ENCODE assay signal across 1 cellular context in genomic region chr16:11801481-11802021, GRCh38.
TF ChIP-seq lines count a peak whose summit lies in the region.

No MANE protein-coding gene starts in this region.

TF ChIP-seq in HepG2, 621 proteins besides CTCF, POLR2A, EP300 and RAD21 (continues in another document):
- TF ChIP-seq PRDM15 (CRISPR knock-in tag; IDR thresholded peaks at IDR 0.05) = no peak
- no peak for TF ChIP-seq SALL2 (CRISPR knock-in tag; IDR thresholded peaks at IDR 0.05)
- TF ChIP-seq NONO (IDR thresholded peaks at IDR 0.05) = no peak
- peak; percentile 57; the same call in 1 of the 2 replicates for TF ChIP-seq NONO (CRISPR knock-in tag; conservative IDR thresholded peaks at IDR 0.05)
- peak; percentile 14; the same call in 1 of the 2 replicates for TF ChIP-seq REPIN1 (CRISPR knock-in tag; IDR thresholded peaks at IDR 0.05; ENCODE audit: borderline replicate concordance, low read depth)
- TF ChIP-seq HNF1B (CRISPR knock-in tag; IDR thresholded peaks at IDR 0.05) = peak; percentile 24; the same call in 1 of the 2 replicates
- no peak for TF ChIP-seq RARG (CRISPR knock-in tag; IDR thresholded peaks at IDR 0.05; ENCODE audit: low read depth)
- no peak for TF ChIP-seq ZNF326 (CRISPR knock-in tag; IDR thresholded peaks at IDR 0.05; ENCODE audit: borderline replicate concordance)
- 0 out of 2 replicates have a peak, but pooled peaks have one; percentile 19 for TF ChIP-seq SALL1 (CRISPR knock-in tag; IDR thresholded peaks at IDR 0.05)
- TF ChIP-seq AKNA (CRISPR knock-in tag; IDR thresholded peaks at IDR 0.05; ENCODE audit: borderline replicate concordance) = no peak
- no peak for TF ChIP-seq NR0B2 (CRISPR knock-in tag; IDR thresholded peaks at IDR 0.05)
- TF ChIP-seq TERF1 (CRISPR knock-in tag; IDR thresholded peaks at IDR 0.05) = no peak
- no peak for TF ChIP-seq ZFYVE20 (CRISPR knock-in tag; IDR thresholded peaks at IDR 0.05; ENCODE audit: borderline replicate concordance, low read depth)
- TF ChIP-seq SRF (IDR thresholded peaks at IDR 0.05; ENCODE audit: low read depth, low read length) = no peak
- TF ChIP-seq BCLAF1 (IDR thresholded peaks at IDR 0.05) = no peak
- TF ChIP-seq RFXANK (CRISPR knock-in tag; IDR thresholded peaks at IDR 0.05) = no peak
- 0 out of 2 replicates have a peak, but pooled peaks have one; percentile 24 for TF ChIP-seq SAP130 (CRISPR knock-in tag; IDR thresholded peaks at IDR 0.05; ENCODE audit: low read depth)
- peak; percentile 84 for TF ChIP-seq ZC3H13 (CRISPR knock-in tag; IDR thresholded peaks at IDR 0.05)
- TF ChIP-seq ZNF446 (CRISPR knock-in tag; IDR thresholded peaks at IDR 0.05) = no peak
- TF ChIP-seq HNRNPUL1 (IDR thresholded peaks at IDR 0.05; ENCODE audit: low read depth, low read length) = no peak
- TF ChIP-seq CEBPB (IDR thresholded peaks at IDR 0.05; ENCODE audit: borderline replicate concordance, low read depth, low read length) = no peak
- no peak for TF ChIP-seq ZNF460 (CRISPR knock-in tag; IDR thresholded peaks at IDR 0.05; ENCODE audit: borderline replicate concordance)
- TF ChIP-seq MTERF4 (CRISPR knock-in tag; IDR thresholded peaks at IDR 0.05) = 0 out of 2 replicates have a peak, but pooled peaks have one; percentile 23
- TF ChIP-seq ZSCAN29 (CRISPR knock-in tag; conservative IDR thresholded peaks at IDR 0.05) = no peak
- no peak for TF ChIP-seq YY1 (IDR thresholded peaks at IDR 0.05; ENCODE audit: insufficient read depth, insufficient replicate concordance, low read depth, low read length)
- TF ChIP-seq MEIS1 (CRISPR knock-in tag; IDR thresholded peaks at IDR 0.05; ENCODE audit: borderline replicate concordance) = 0 out of 2 replicates have a peak, but pooled peaks have one; percentile 16
- TF ChIP-seq PRDM10 (CRISPR knock-in tag; IDR thresholded peaks at IDR 0.05; ENCODE audit: low read depth) = no peak
- TF ChIP-seq CENPX (CRISPR knock-in tag; IDR thresholded peaks at IDR 0.05) = no peak
- no peak for TF ChIP-seq KDM1A (CRISPR knock-in tag; IDR thresholded peaks at IDR 0.05)
- no peak for TF ChIP-seq MIXL1 (CRISPR knock-in tag; IDR thresholded peaks at IDR 0.05)
- 0 out of 2 replicates have a peak, but pooled peaks have one; percentile 34 for TF ChIP-seq SKIL (CRISPR knock-in tag; IDR thresholded peaks at IDR 0.05; ENCODE audit: borderline replicate concordance)
- TF ChIP-seq TCF7 (IDR thresholded peaks at IDR 0.05; ENCODE audit: low read depth) = no peak
- 0 out of 2 replicates have a peak, but pooled peaks have one; percentile 35 for TF ChIP-seq ZNF792 (CRISPR knock-in tag; IDR thresholded peaks at IDR 0.05)
